Comparison of ENCODE assay signal across 6 cellular contexts in the genomic region with DNA sequence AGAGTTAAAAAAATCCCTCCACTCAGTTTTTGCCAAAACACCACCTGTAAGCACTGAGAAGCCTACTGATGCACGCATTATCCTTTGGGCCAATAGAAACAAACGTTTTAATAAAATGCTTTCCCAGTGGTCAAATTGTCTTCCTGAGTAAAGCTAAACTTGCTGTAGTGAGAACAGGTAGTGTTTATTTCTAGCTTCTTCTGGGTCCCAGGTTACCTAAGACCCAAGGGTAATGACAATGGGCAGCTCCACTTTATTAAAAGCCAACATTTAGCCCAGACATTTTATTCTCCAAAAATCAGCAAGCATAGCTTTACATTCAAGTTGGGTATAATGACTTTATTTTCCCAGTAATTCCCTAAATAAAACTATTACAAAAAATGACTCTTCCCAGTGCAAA. TPM values are rescaled to one million over a fixed set of nuclear protein-coding genes. Genes with fewer than 3 reads are reported as not detected.
DNase-seq lines count a peak whose midpoint lies in the region; FAIRE-seq and TF ChIP-seq lines count a peak whose summit lies in the region.
"Not testable (repeated sequence)": the region's sequence is repeated elsewhere in the genome, so short reads cannot be mapped to it uniquely, and the experiment has no call there.

No MANE protein-coding gene starts in this region.

- H3K27me3 Mint-ChIP-seq in activated T-cell treated with anti-CD3 and anti-CD28 coated beads, Interleukin-2, amount 50 U/mL, for 24 hours = not testable (repeated sequence)

- not testable (repeated sequence) for TF ChIP-seq POLR2A in H54 (IDR thresholded peaks at IDR 0.05; ENCODE audit: low read depth, low read length)

- not testable (repeated sequence) for H3K4me3 Mint-ChIP-seq in activated T-cell treated with anti-CD3 and anti-CD28 coated beads, Interleukin-2, amount 50 U/mL, for 24 hours

- not testable (repeated sequence) for H3K9me3 Mint-ChIP-seq in activated T-cell treated with anti-CD3 and anti-CD28 coated beads, Interleukin-2, amount 50 U/mL, for 24 hours

- FAIRE-seq in G401.6 (lab: Jason Lieb, UNC) = peak; percentile 98
- peak; percentile 36 for FAIRE-seq in H54 (lab: Jason Lieb, UNC)

- H3K27ac ChIP-seq in RWPE1 = peak overlapping the region; percentile 96

- H3K36me3 Mint-ChIP-seq in activated T-cell treated with anti-CD3 and anti-CD28 coated beads, Interleukin-2, amount 50 U/mL, for 24 hours (ENCODE audit: low read depth) = peaks cover 90% of the 10 kb centered on the region

- not testable (repeated sequence) for TF ChIP-seq CTCF in RWPE1 (conservative IDR thresholded peaks at IDR 0.05; ENCODE audit: low read depth)

- not testable (repeated sequence) for DNase-seq in H54 (ENCODE audit: insufficient read length, low spot score); RWPE1 (ENCODE audit: low spot score); activated T-cell treated with anti-CD3 and anti-CD28 coated beads, Interleukin-2, amount 50 U/mL, for 24 hours
- DNase-seq in M059J (ENCODE audit: low read depth) (peak; percentile 9), cerebellar cortex (ENCODE audit: low spot score) (peak; percentile 38)

- peaks cover 61% of the 10 kb centered on the region for H3K4me1 Mint-ChIP-seq in activated T-cell treated with anti-CD3 and anti-CD28 coated beads, Interleukin-2, amount 50 U/mL, for 24 hours (ENCODE audit: low read depth)

- H3K27ac Mint-ChIP-seq in activated T-cell treated with anti-CD3 and anti-CD28 coated beads, Interleukin-2, amount 50 U/mL, for 24 hours = peak overlapping the region; percentile 40

- CTCF ChIA-PET in RWPE1 (lab: Yijun Ruan, JAX) = not testable (repeated sequence)

- POLR2A ChIA-PET in RWPE1 (lab: Yijun Ruan, JAX; ENCODE audit: low non-redundant PET) = not testable (repeated sequence)

RNA-seq across cellular contexts. Expression of a gene that starts 1.9 kb away (rescaled TPM):
- 15.6 and 24.8 TPM in 2 replicates for total RNA-seq in M059J (2014; rRNA removed; shearing (Covaris generic))

RNA-seq across cellular contexts. Expression of a gene that starts 7.7 kb away (rescaled TPM):
- 1,314 and 1,490 TPM in 2 replicates for total RNA-seq in M059J (2014; rRNA removed; shearing (Covaris generic))

RNA-seq across cellular contexts. Expression of a gene that starts 45.6 kb away (rescaled TPM):
- total RNA-seq in M059J (2014; rRNA removed; shearing (Covaris generic)) = 19.2 and 28.7 TPM in 2 replicates
